Comparison of ENCODE assay signal across 9 cellular contexts in the genomic region with DNA sequence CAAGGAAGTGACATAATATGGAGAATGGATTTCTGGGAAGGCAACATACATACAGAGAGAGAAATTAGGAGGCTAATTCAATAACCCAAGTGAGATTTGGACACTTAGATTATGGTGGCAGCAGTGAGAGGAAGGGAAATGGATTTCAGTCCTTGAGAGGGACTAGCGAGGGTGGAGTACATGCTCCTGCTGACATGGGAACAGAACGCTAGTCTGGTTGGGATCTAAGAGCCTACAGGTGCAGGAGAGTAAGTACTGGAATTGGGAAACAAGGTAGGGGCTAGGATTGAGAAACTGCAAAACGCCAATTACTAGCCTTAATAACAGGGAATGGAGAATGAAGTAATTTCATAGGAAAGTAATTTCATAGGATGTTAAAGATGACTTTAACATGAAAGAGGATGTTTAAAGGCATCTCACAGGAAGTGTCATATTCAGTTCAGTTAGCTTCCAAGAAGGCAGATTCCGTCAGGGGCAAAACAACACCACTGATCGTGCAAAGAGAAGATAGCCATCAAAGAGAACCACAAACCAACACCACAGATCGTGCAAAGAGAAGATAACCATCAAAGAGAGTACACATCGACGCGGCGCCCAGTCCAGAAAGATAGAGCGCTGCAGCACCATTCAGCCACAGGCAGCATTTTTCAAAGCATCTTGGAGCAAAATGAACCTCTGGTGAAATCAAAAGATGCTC. TPM values are rescaled to one million over a fixed set of nuclear protein-coding genes. Genes with fewer than 3 reads are reported as not detected.
A peak's percentile ranks its signal among the peaks of the same experiment; 100 is the strongest.
DNase-seq lines count a peak whose midpoint lies in the region; ATAC-seq and TF ChIP-seq lines count a peak whose summit lies in the region.
"Had no signal": no experiment of that assay in that cellular context is flagged by ENCODE, and none has a peak within 500 bp of the region (broad histone marks: within the 10 kb centered on the region; RNA-seq: fewer than 3 reads in every experiment).

No MANE protein-coding gene starts in this region.

- peaks cover 4% of the 10 kb centered on the region for H3K9me3 Mint-ChIP-seq in activated CD8-positive, alpha-beta T cell treated with anti-CD3 and anti-CD28 coated beads, Interleukin-2, amount 10 ng/mL, durations not matched to agents 7 days and 5 days (ENCODE audit: insufficient read depth)
- H3K9me3 Mint-ChIP-seq in immature natural killer cell: no peaks in the 10 kb centered on the region

- H3K27me3 Mint-ChIP-seq in activated CD8-positive, alpha-beta T cell treated with anti-CD3 and anti-CD28 coated beads, Interleukin-2, amount 10 ng/mL, durations not matched to agents 7 days and 5 days (ENCODE audit: low read depth): no peaks in the 10 kb centered on the region
- no peaks in the 10 kb centered on the region for H3K27me3 Mint-ChIP-seq in immature natural killer cell (ENCODE audit: low read depth in 3 of 3)

- no peaks in the 10 kb centered on the region for H3K36me3 ChIP-seq in prostate gland

- no peaks in the 10 kb centered on the region for H3K4me1 ChIP-seq in prostate gland (replicated peaks)

- no peak overlapping the region for H3K27ac ChIP-seq in prostate gland
- H3K27ac ChIP-seq: SK-N-MC had no signal

- no peak overlapping the region for H3K4me3 ChIP-seq in prostate gland
- H3K4me3 ChIP-seq: SK-N-MC had no signal

- H3K27me3 ChIP-seq in prostate gland (replicated peaks; ENCODE audit: insufficient read depth): no peaks in the 10 kb centered on the region

- peak overlapping the region; percentile 97 for H3K27ac Mint-ChIP-seq in activated CD8-positive, alpha-beta T cell treated with anti-CD3 and anti-CD28 coated beads, Interleukin-2, amount 10 ng/mL, durations not matched to agents 7 days and 5 days
- H3K27ac Mint-ChIP-seq in immature natural killer cell: peak overlapping the region; percentile 65 to 82 (median 70)

- peak; percentile 90 for ATAC-seq in activated CD8-positive, alpha-beta T cell treated with anti-CD3 and anti-CD28 coated beads, Interleukin-2, amount 10 ng/mL, durations not matched to agents 7 days and 5 days
- no peak for ATAC-seq in GM18517 (IDR thresholded peaks at IDR 0.05; ENCODE audit: unreplicated experiment)

- POLR2A ChIA-PET in activated CD8-positive, alpha-beta T cell treated with anti-CD3 and anti-CD28 coated beads, Interleukin-2, amount 10 ng/mL, durations not matched to agents 7 days and 5 days (lab: Charles Lee): interaction anchor here (1.8 to 14.6 kb wide), 5 partner anchors 9 to 93 kb away, joined by 4 to 315 read pairs (median 13); a partner anchor contains a TSS

- peaks cover 76% of the 10 kb centered on the region for H3K4me1 Mint-ChIP-seq in activated CD8-positive, alpha-beta T cell treated with anti-CD3 and anti-CD28 coated beads, Interleukin-2, amount 10 ng/mL, durations not matched to agents 7 days and 5 days (ENCODE audit: low read depth)
- peaks cover 33 to 44% of the 10 kb centered on the region in 2 donors for H3K4me1 Mint-ChIP-seq in immature natural killer cell

- WGBS in prostate gland: 57% methylated on average over 11 of the region's 11 CpGs

- H3K4me3 Mint-ChIP-seq in activated CD8-positive, alpha-beta T cell treated with anti-CD3 and anti-CD28 coated beads, Interleukin-2, amount 10 ng/mL, durations not matched to agents 7 days and 5 days: peak overlapping the region; percentile 57
- H3K4me3 Mint-ChIP-seq in immature natural killer cell: peak overlapping the region; percentile 52 to 78 (median 75)

- H3K36me3 Mint-ChIP-seq in activated CD8-positive, alpha-beta T cell treated with anti-CD3 and anti-CD28 coated beads, Interleukin-2, amount 10 ng/mL, durations not matched to agents 7 days and 5 days (ENCODE audit: low read depth): peaks cover 43% of the 10 kb centered on the region
- no peaks in the 10 kb centered on the region for H3K36me3 Mint-ChIP-seq in immature natural killer cell

- intact Hi-C loops in prostate gland (cut with DNase I): no loop called here

- no peaks in the 10 kb centered on the region for H3K9me3 ChIP-seq in prostate gland

- TF ChIP-seq POLR2A in prostate gland (IDR thresholded peaks at IDR 0.05): no peak

- CTCF ChIA-PET in activated CD8-positive, alpha-beta T cell treated with anti-CD3 and anti-CD28 coated beads, Interleukin-2, amount 10 ng/mL, durations not matched to agents 7 days and 5 days (lab: Charles Lee): interaction anchor here (1.0 to 4.8 kb wide), 7 partner anchors 11 to 97 kb away, joined by 3 to 47 read pairs (median 14); a partner anchor contains a TSS

- TF ChIP-seq CTCF in prostate gland (IDR thresholded peaks at IDR 0.05): no peak

- DNase-seq in KG1 (lab: John Stamatoyannopoulos, UW) (peak; percentile 49), immature natural killer cell (peak; percentile 72 to 80 (median 76)), HCEC 1CT (no peak), prostate gland (ENCODE audit: low spot score) (no peak), HK-2 (ENCODE audit: unreplicated experiment) (no peak)
- DNase-seq in activated CD8-positive, alpha-beta T cell treated with anti-CD3 and anti-CD28 coated beads, Interleukin-2, amount 10 ng/mL, durations not matched to agents 7 days and 5 days: peak; percentile 96
- DNase-seq in stimulated activated naive CD4-positive, alpha-beta T cell treated with Interleukin-2 at 50 U/mL for 16 hours (lab: John Stamatoyannopoulos, UW): peak; percentile 70

RNA-seq across cellular contexts. Expression of a gene that starts 27.1 kb away (rescaled TPM):
- 1 to 10 TPM; 1.1 TPM for total RNA-seq in activated CD8-positive, alpha-beta T cell treated with anti-CD3 and anti-CD28 coated beads, Interleukin-2, amount 10 ng/mL, durations not matched to agents 7 days and 5 days
- polyA plus RNA-seq in immature natural killer cell: not detected
- total RNA-seq in prostate gland: not detected

Comparison
In these comparisons a context has a peak if more than half of its experiments do, and no peak if none do; other contexts are left out.
1. DNase-seq: peak in KG1 (single experiment), activated CD8-positive, alpha-beta T cell treated with anti-CD3 and anti-CD28 coated beads, Interleukin-2, amount 10 ng/mL, durations not matched to agents 7 days and 5 days (single experiment), immature natural killer cell (3 of 3) and stimulated activated naive CD4-positive, alpha-beta T cell treated with Interleukin-2 at 50 U/mL for 16 hours (single experiment); none in HCEC 1CT (single experiment), prostate gland (single experiment) and HK-2 (single experiment).